ENCODE assay signal across 1 cellular context in the genomic region with DNA sequence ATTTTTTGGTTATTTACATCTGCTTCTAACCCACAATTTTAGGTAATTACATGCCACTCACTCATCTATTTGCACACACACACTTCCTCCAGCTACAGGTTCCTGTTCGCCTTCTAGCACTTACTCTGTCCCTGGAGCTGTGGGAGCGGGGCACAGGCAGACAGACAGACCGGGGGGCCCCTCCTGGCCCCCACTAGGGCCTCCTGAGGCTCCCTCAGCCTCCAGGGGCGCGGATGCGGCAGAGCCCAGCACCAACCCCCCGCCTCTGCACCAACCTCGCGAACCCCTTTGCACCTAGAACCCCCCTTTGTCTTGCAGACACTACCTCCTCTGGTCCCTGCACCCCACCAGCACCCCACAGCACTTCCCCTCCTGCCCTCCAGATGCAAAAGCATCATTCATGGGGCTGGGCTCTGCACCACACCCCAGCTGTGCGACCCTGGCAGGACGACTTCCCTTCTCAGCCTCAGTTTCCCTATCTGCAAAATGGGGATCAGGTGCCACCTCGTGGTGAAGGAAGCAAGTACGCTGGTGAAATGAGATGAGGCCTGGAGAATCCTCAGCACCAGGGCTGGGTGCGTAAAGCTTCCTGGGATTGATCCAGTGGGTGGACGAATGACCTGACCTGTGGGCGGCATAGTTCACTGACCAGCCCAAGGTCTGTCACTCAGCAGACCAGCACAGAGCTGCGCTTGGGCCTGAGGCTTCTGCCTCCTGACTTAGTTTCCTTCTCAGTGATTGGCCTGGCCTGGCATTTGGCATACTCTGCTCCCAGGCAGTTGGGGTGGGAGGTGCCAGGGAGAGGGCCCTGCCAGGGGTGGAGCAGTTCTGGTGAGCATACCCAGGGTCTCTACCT.
TF ChIP-seq lines count a peak whose summit lies in the region.

No MANE protein-coding gene starts in this region.

TF ChIP-seq in HCT116, 20 proteins besides CTCF, POLR2A, EP300 and RAD21 (continued from another document):
- TF ChIP-seq YY1 (IDR thresholded peaks at IDR 0.05; ENCODE audit: extremely low read depth, insufficient replicate concordance, low read depth, low read length) = no peak
